In genomic region chr17:75240394-75241142, GRCh38 we compare ENCODE assay signal across 1 cellular context.
A peak's percentile ranks its signal among the peaks of the same experiment; 100 is the strongest.
TF ChIP-seq lines count a peak whose summit lies in the region.

No MANE protein-coding gene starts in this region.

TF ChIP-seq in K562, 482 proteins besides CTCF, POLR2A, EP300 and RAD21 (continues in another document):
- TF ChIP-seq E2F6 (IDR thresholded peaks at IDR 0.05; ENCODE audit: borderline replicate concordance in 1 of 2, extremely low read depth in 1 of 2, insufficient read depth in 1 of 2, insufficient read length in 1 of 2, low read depth in 1 of 2, low read length in 1 of 2, poor library complexity in 1 of 2, severe bottlenecking in 1 of 2) (no peak), ETS1 (conservative IDR thresholded peaks at IDR 0.05; ENCODE audit: control insufficient read depth, low read depth, low read length) (peak; percentile 45; the same call in 1 of the 2 replicates), KDM5B (IDR thresholded peaks at IDR 0.05; ENCODE audit: insufficient replicate concordance, low read depth, low read length) (no peak), CBX5 (IDR thresholded peaks at IDR 0.05; ENCODE audit: borderline replicate concordance, low read depth) (no peak), PRPF4 (IDR thresholded peaks at IDR 0.05; ENCODE audit: insufficient read depth, low read depth, low read length, poor library complexity, severe bottlenecking) (no peak), RERE (CRISPR knock-in tag; IDR thresholded peaks at IDR 0.05; ENCODE audit: borderline replicate concordance) (no peak), RFX7 (CRISPR knock-in tag; IDR thresholded peaks at IDR 0.05) (no peak), ESRRB (CRISPR knock-in tag; IDR thresholded peaks at IDR 0.05; ENCODE audit: borderline replicate concordance) (no peak), ETV5 (CRISPR knock-in tag; IDR thresholded peaks at IDR 0.05; ENCODE audit: low read depth) (no peak), ZNF586 (CRISPR knock-in tag; conservative IDR thresholded peaks at IDR 0.05) (no peak), SMARCC2 (IDR thresholded peaks at IDR 0.05; ENCODE audit: low read depth) (no peak), ZNF518B (CRISPR knock-in tag; IDR thresholded peaks at IDR 0.05) (no peak), MNT (conservative IDR thresholded peaks at IDR 0.05) (no peak; a peak in 1 of 4 replicates), JUNB (CRISPR knock-in tag; conservative IDR thresholded peaks at IDR 0.05) (no peak), HBP1 (CRISPR knock-in tag; IDR thresholded peaks at IDR 0.05) (no peak), POLR2G (IDR thresholded peaks at IDR 0.05; ENCODE audit: low read depth, low read length) (peak; percentile 67), ZNF77 (CRISPR knock-in tag; IDR thresholded peaks at IDR 0.05) (no peak), GATAD2A (IDR thresholded peaks at IDR 0.05) (peak; percentile 51; the same call in 1 of the 2 replicates), RB1 (IDR thresholded peaks at IDR 0.05; ENCODE audit: low read depth) (peak; percentile 77; the same call in 1 of the 2 replicates), PHF8 (IDR thresholded peaks at IDR 0.05; ENCODE audit: borderline replicate concordance, low read length) (no peak; the same call in 1 of the 2 replicates), ELF4 (CRISPR knock-in tag; IDR thresholded peaks at IDR 0.05) (no peak; the same call in 1 of the 2 replicates), RBM14 (IDR thresholded peaks at IDR 0.05; ENCODE audit: borderline replicate concordance, insufficient read depth, low read depth, low read length) (no peak), GMEB1 (CRISPR knock-in tag; IDR thresholded peaks at IDR 0.05) (no peak), TCF7 (IDR thresholded peaks at IDR 0.05; ENCODE audit: borderline replicate concordance) (no peak), CHAMP1 (IDR thresholded peaks at IDR 0.05) (no peak), EZH2 (IDR thresholded peaks at IDR 0.05; ENCODE audit: borderline replicate concordance, low read depth, low read length) (no peak), MEF2D (tag; conservative IDR thresholded peaks at IDR 0.05; ENCODE audit: low read depth) (no peak), ZNF217 (CRISPR knock-in tag; IDR thresholded peaks at IDR 0.05) (no peak), ZNF24 (IDR thresholded peaks at IDR 0.05) (no peak), ZHX1 (conservative IDR thresholded peaks at IDR 0.05; ENCODE audit: low read length) (no peak), ZNF212 (CRISPR knock-in tag; IDR thresholded peaks at IDR 0.05) (no peak), CBX8 (IDR thresholded peaks at IDR 0.05; ENCODE audit: borderline replicate concordance, extremely low read depth, low read depth, low read length, poor library complexity, severe bottlenecking) (no peak), U2AF1 (optimal IDR thresholded peaks at IDR 0.05; ENCODE audit: low read depth, low read length) (no peak), BRD4 (IDR thresholded peaks at IDR 0.05) (no peak)
